Comparison of ENCODE assay signal across 22 cellular contexts in the genomic region with DNA sequence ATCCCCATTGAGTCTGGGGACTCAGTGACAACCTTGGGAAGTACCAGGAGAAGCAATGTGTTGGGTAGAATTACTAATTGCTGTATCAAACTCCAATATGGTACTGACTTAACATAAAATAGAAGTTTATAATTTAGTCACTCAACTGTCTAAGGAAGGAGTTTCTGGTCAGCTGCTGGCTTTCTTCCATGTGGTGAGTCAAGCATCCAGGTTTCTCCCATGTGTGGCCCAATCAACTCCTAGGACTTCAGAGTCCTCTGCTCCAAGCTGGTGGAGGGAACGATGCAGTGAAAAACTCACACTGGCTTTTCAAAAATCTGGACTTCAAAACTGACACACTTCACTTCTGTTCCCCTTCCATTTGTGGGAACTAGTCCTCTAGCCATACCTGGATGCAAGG. TPM values are rescaled to one million over a fixed set of nuclear protein-coding genes. Genes with fewer than 3 reads are reported as not detected.
DNase-seq lines count a peak whose midpoint lies in the region; ATAC-seq, FAIRE-seq and TF ChIP-seq lines count a peak whose summit lies in the region.
"Had no signal": no experiment of that assay in that cellular context is flagged by ENCODE, and none has a peak within 500 bp of the region (broad histone marks: within the 10 kb centered on the region; RNA-seq: fewer than 3 reads in every experiment).

No MANE protein-coding gene starts in this region.

- H2AFZ ChIP-seq in PC-3 (ENCODE audit: low read length): no peak overlapping the region
- no peak overlapping the region for H2AFZ ChIP-seq in H1 (ENCODE audit: low read length)
- H2AFZ ChIP-seq in mesenchymal stem cell (ENCODE audit: low read depth, low read length): no peak overlapping the region
- no peak overlapping the region for H2AFZ ChIP-seq in GM23338
- H2AFZ ChIP-seq: hepatocyte had no signal

- H3K23ac ChIP-seq in H1 (ENCODE audit: insufficient read length): no peak overlapping the region
- no peak overlapping the region for H3K23ac ChIP-seq in mesenchymal stem cell (ENCODE audit: low read length in 2 of 2)

- 80% methylated on average over 1 of the region's 1 CpG; no CpG with 5 or more reads in 1 of the 2 experiments for WGBS in H1 (ENCODE audit: extremely low coverage in 1 of 2, insufficient coverage in 1 of 2, insufficient read length in 1 of 2, insufficient replicate concordance in 2 of 2, low coverage in 1 of 2, low lambda C conversion rate in 2 of 2, missing lambda C conversion rate in 1 of 2), 2 experiments
- no CpG with 5 or more reads among the region's 1 CpG for WGBS in mesenchymal stem cell

- DNase-seq in GM04504 (ENCODE audit: low read depth): peak; percentile 76
- peak; percentile 64 for DNase-seq in PC-3
- peak in 1 of 2 experiments; percentile 17 for DNase-seq in H1 (ENCODE audit: low read depth in 1 of 2, low spot score in 2 of 2)
- peak; percentile 68 for DNase-seq in mesenchymal stem cell
- no peak for DNase-seq in GM23338 (ENCODE audit: low spot score)
- DNase-seq in T-helper 2 cell: no peak
- no peak for DNase-seq in NCI-H146 treated with DMSO at 0.1 percent for 48 hours (lab: John Stamatoyannopoulos, UW; ENCODE audit: unreplicated experiment)
- no peak for DNase-seq in natural killer cell
- DNase-seq: activated CD4-positive, alpha-beta T cell treated with anti-CD3 and anti-CD28 coated beads, Interleukin-2, amount 10 ng/mL, durations not matched to agents 24 days and 14 days; activated CD8-positive, alpha-beta memory T cell treated with anti-CD3 and anti-CD28 coated beads, Interleukin-2, amount 50 U/mL, for 4 hours; activated gamma-delta T cell treated with Interleukin-2 at 50 U/mL for 16 hours; anterior cingulate cortex; cortex of kidney; NCI-H2029 treated with DMSO at 0.1 percent for 48 hours; retina; stimulated activated CD4-positive, alpha-beta T cell treated with anti-CD3 and anti-CD28 coated beads, Interleukin-15, amount 100 ng/mL, for 24 hours; stimulated activated naive CD4-positive, alpha-beta T cell; trophoblast cell had no signal

- H3K4me3 ChIP-seq in PC-3 (ENCODE audit: low read length) (no peak overlapping the region), H1 (ENCODE audit: extremely low read depth in 1 of 4, insufficient read depth in 2 of 4, low read depth in 3 of 4, low read length in 4 of 4) (no peak overlapping the region), mesenchymal stem cell (ENCODE audit: insufficient read depth in 1 of 2, low read depth in 1 of 2, low read length in 2 of 2) (no peak overlapping the region), GM23338 (no peak overlapping the region)
- H3K4me3 ChIP-seq: hepatocyte had no signal

- H3F3A ChIP-seq in PC-3 (ENCODE audit: low read length, unreplicated experiment) (no peaks in the 10 kb centered on the region), GM23338 (replicated peaks; ENCODE audit: low read depth) (no peaks in the 10 kb centered on the region)

- H3K27ac ChIP-seq in PC-3 (ENCODE audit: low read length) (no peak overlapping the region), H1 (ENCODE audit: low read depth, low read length) (no peak overlapping the region), mesenchymal stem cell (ENCODE audit: low read length, poor library complexity, severe bottlenecking) (no peak overlapping the region), GM23338 (ENCODE audit: low read depth) (no peak overlapping the region)
- H3K27ac ChIP-seq: hepatocyte had no signal

- TF ChIP-seq EP300 in H1 (IDR thresholded peaks at IDR 0.05; ENCODE audit: borderline replicate concordance in 1 of 2, low read depth in 2 of 2, low read length in 2 of 2): no peak

- H3K27me3 ChIP-seq in PC-3 (ENCODE audit: low read length) (no peaks in the 10 kb centered on the region), H1 (replicated peaks in 1 of 4; ENCODE audit: control insufficient read depth in 3 of 4, extremely low read depth in 1 of 4, insufficient read depth in 3 of 4, low read length in 3 of 4) (no peaks in the 10 kb centered on the region), mesenchymal stem cell (ENCODE audit: control insufficient read depth in 1 of 2, insufficient read depth in 1 of 2, low read length in 2 of 2) (no peaks in the 10 kb centered on the region), GM23338 (ENCODE audit: insufficient read depth) (no peaks in the 10 kb centered on the region)
- H3K27me3 ChIP-seq: hepatocyte had no signal

- TF ChIP-seq POLR2A in H1 (IDR thresholded peaks at IDR 0.05; ENCODE audit: control extremely low read depth in 1 of 2, low read depth in 2 of 2, low read length in 2 of 2): no peak

- CTCF ChIA-PET in PC-3 (lab: Charles Lee): no interaction called here
- CTCF ChIA-PET in H1 (lab: Charles Lee; ENCODE audit: partially characterized antibody): interaction anchor here (0.5 to 1.3 kb wide), 2 partner anchors 148 to 260 kb away, joined by 4 to 6 read pairs; no protein-coding TSS in a partner anchor

- H3K4me3 Mint-ChIP-seq in GM23338: no peak overlapping the region
- no peak overlapping the region for H3K4me3 Mint-ChIP-seq in natural killer cell
- H3K4me3 Mint-ChIP-seq: activated CD4-positive, alpha-beta T cell treated with anti-CD3 and anti-CD28 coated beads, Interleukin-2, amount 10 ng/mL, durations not matched to agents 24 days and 14 days; mesothelial cell of epicardium; neural crest cell had no signal

- H3K9me2 ChIP-seq in PC-3 (replicated peaks; ENCODE audit: low read length): no peaks in the 10 kb centered on the region
- peaks cover 13% of the 10 kb centered on the region for H3K9me2 ChIP-seq in GM23338 (ENCODE audit: insufficient read depth)

- no peak overlapping the region for H2BK12ac ChIP-seq in H1 (ENCODE audit: low read depth, low read length)
- no peak overlapping the region for H2BK12ac ChIP-seq in mesenchymal stem cell (ENCODE audit: low read length in 2 of 2)

- H2BK5ac ChIP-seq in H1 (ENCODE audit: low read depth, low read length) (no peak overlapping the region), mesenchymal stem cell (ENCODE audit: low read depth, low read length, poor library complexity, severe bottlenecking) (no peak overlapping the region)

- H3K79me2 ChIP-seq in PC-3 (ENCODE audit: low read length) (no peaks in the 10 kb centered on the region), H1 (ENCODE audit: control insufficient read depth in 1 of 2, insufficient read depth in 2 of 2, low read length in 2 of 2) (no peaks in the 10 kb centered on the region), GM23338 (replicated peaks; ENCODE audit: insufficient read depth) (no peaks in the 10 kb centered on the region)
- H3K79me2 ChIP-seq: hepatocyte had no signal

- H3K23me2 ChIP-seq in H1 (ENCODE audit: low read depth, low read length): no peaks in the 10 kb centered on the region

- H3K4me1 Mint-ChIP-seq in GM23338: peaks cover 3% of the 10 kb centered on the region
- H3K4me1 Mint-ChIP-seq in natural killer cell: no peaks in the 10 kb centered on the region
- H3K4me1 Mint-ChIP-seq: activated CD4-positive, alpha-beta T cell treated with anti-CD3 and anti-CD28 coated beads, Interleukin-2, amount 10 ng/mL, durations not matched to agents 24 days and 14 days had no signal

- H3K18ac ChIP-seq in H1 (ENCODE audit: extremely low read depth, low read length): no peak overlapping the region
- H3K18ac ChIP-seq in mesenchymal stem cell (ENCODE audit: low read depth in 1 of 2, low read length in 2 of 2): no peak overlapping the region

- H2BK120ac ChIP-seq in H1 (replicated peaks; ENCODE audit: low read depth, low read length) (no peak overlapping the region), mesenchymal stem cell (ENCODE audit: low read depth, low read length) (no peak overlapping the region)

- 0 out of 3 replicates have a peak, but pooled peaks cover 2% of the 10 kb centered on the region for H3K9me3 Mint-ChIP-seq in GM23338
- H3K9me3 Mint-ChIP-seq in natural killer cell: peaks cover 2 to 3% of the 10 kb centered on the region in 2 donors

- H3K4ac ChIP-seq in H1 (replicated peaks; ENCODE audit: insufficient read length, low read depth, low read length): no peak overlapping the region
- H3K4ac ChIP-seq in mesenchymal stem cell (ENCODE audit: low read depth in 1 of 2, low read length in 2 of 2): no peak overlapping the region

- H3K36me3 Mint-ChIP-seq in GM23338 (ENCODE audit: low read depth) (no peaks in the 10 kb centered on the region), natural killer cell (no peaks in the 10 kb centered on the region)

- ATAC-seq in PC-3: peak; percentile 70
- ATAC-seq in GM23338: no peak
- no peak for ATAC-seq in natural killer cell

- no peak overlapping the region for H3K56ac ChIP-seq in H1 (replicated peaks; ENCODE audit: insufficient read length, low read depth, low read length)

- H4K20me1 ChIP-seq in PC-3 (ENCODE audit: low read length) (no peaks in the 10 kb centered on the region), H1 (replicated peaks in 1 of 2; ENCODE audit: control insufficient read depth in 1 of 2, insufficient read depth in 2 of 2, low read length in 2 of 2) (no peaks in the 10 kb centered on the region), GM23338 (replicated peaks; ENCODE audit: insufficient read depth) (no peaks in the 10 kb centered on the region)

- POLR2A ChIA-PET in PC-3 (lab: Charles Lee; ENCODE audit: unreplicated experiment) (no interaction called here), H1 (lab: Charles Lee; ENCODE audit: partially characterized antibody) (no interaction called here)

- H3K4me1 ChIP-seq in PC-3 (ENCODE audit: insufficient read depth, low read length) (no peaks in the 10 kb centered on the region), H1 (replicated peaks in 1 of 4; ENCODE audit: control insufficient read depth in 3 of 4, insufficient read depth in 4 of 4, low read length in 3 of 4) (no peaks in the 10 kb centered on the region), mesenchymal stem cell (ENCODE audit: control insufficient read depth, insufficient read depth, low read depth, low read length) (peaks cover 5% of the 10 kb centered on the region), GM23338 (ENCODE audit: insufficient read depth) (no peaks in the 10 kb centered on the region)

- H3K4me2 ChIP-seq in PC-3 (ENCODE audit: low read length) (no peak overlapping the region), H1 (ENCODE audit: insufficient read depth in 1 of 2, low read depth in 2 of 2, low read length in 2 of 2) (no peak overlapping the region), mesenchymal stem cell (ENCODE audit: low read length, poor library complexity, severe bottlenecking) (no peak overlapping the region), GM23338 (no peak overlapping the region)
- H3K4me2 ChIP-seq: hepatocyte had no signal

- H2BK20ac ChIP-seq in H1 (ENCODE audit: low read length): no peak overlapping the region

- H2AK5ac ChIP-seq in H1 (ENCODE audit: low read depth, low read length) (no peak overlapping the region), mesenchymal stem cell (ENCODE audit: low read length, severe bottlenecking) (no peak overlapping the region)

- FAIRE-seq in H1 (lab: Jason Lieb, UNC): no peak
- FAIRE-seq: endothelial cell of umbilical vein had no signal

- TF ChIP-seq CTCF in PC-3 (conservative IDR thresholded peaks at IDR 0.05; ENCODE audit: low read depth, low read length) (no peak), H1 (IDR thresholded peaks at IDR 0.05; ENCODE audit: control extremely low read depth in 1 of 3, insufficient read depth in 1 of 3, low read depth in 1 of 3, low read length in 3 of 3) (no peak), GM23338 (conservative IDR thresholded peaks at IDR 0.05; ENCODE audit: low read depth in 2 of 2) (no peak), natural killer cell (IDR thresholded peaks at IDR 0.05) (no peak)

- no peak overlapping the region for H4K8ac ChIP-seq in H1 (ENCODE audit: extremely low read depth, insufficient read depth, low read length)
- H4K8ac ChIP-seq in mesenchymal stem cell (ENCODE audit: low read length): no peak overlapping the region

- H3K9me3 ChIP-seq in PC-3 (ENCODE audit: low read length): no peaks in the 10 kb centered on the region
- no peaks in the 10 kb centered on the region for H3K9me3 ChIP-seq in H1 (ENCODE audit: insufficient read depth in 2 of 2, low read depth in 1 of 2, low read length in 1 of 2)
- no peaks in the 10 kb centered on the region for H3K9me3 ChIP-seq in mesenchymal stem cell (ENCODE audit: control insufficient read depth, low read length)

- H3K27ac Mint-ChIP-seq in GM23338 (no peak overlapping the region), natural killer cell (no peak overlapping the region)
- H3K27ac Mint-ChIP-seq: activated CD4-positive, alpha-beta T cell treated with anti-CD3 and anti-CD28 coated beads, Interleukin-2, amount 10 ng/mL, durations not matched to agents 24 days and 14 days; mesothelial cell of epicardium had no signal

- H2BK15ac ChIP-seq in H1 (ENCODE audit: low read length) (no peak overlapping the region), mesenchymal stem cell (ENCODE audit: low read depth, poor library complexity, severe bottlenecking) (no peak overlapping the region)

- H3K9ac ChIP-seq in PC-3 (ENCODE audit: low read length) (no peak overlapping the region), H1 (replicated peaks in 1 of 4; ENCODE audit: extremely low read depth in 1 of 4, low read depth in 3 of 4, low read length in 3 of 4) (no peak overlapping the region), mesenchymal stem cell (ENCODE audit: low read length) (no peak overlapping the region)

- H4K91ac ChIP-seq in H1 (replicated peaks; ENCODE audit: insufficient read length, low read length) (no peak overlapping the region), mesenchymal stem cell (ENCODE audit: low read length) (no peak overlapping the region)

- no peak for TF ChIP-seq RAD21 in H1 (IDR thresholded peaks at IDR 0.05 in 1 of 2, conservative IDR thresholded peaks at IDR 0.05 in 1 of 2; ENCODE audit: low read depth in 2 of 2, low read length in 2 of 2)

- H3K79me1 ChIP-seq in H1 (ENCODE audit: low read depth, low read length) (no peaks in the 10 kb centered on the region), mesenchymal stem cell (replicated peaks; ENCODE audit: low read length, poor library complexity, severe bottlenecking) (no peaks in the 10 kb centered on the region)

- H3K14ac ChIP-seq in H1 (ENCODE audit: insufficient read length): no peak overlapping the region
- no peak overlapping the region for H3K14ac ChIP-seq in mesenchymal stem cell (ENCODE audit: low read length in 2 of 2)

- H3K36me3 ChIP-seq in PC-3 (ENCODE audit: low read depth, low read length): no peaks in the 10 kb centered on the region
- no peaks in the 10 kb centered on the region for H3K36me3 ChIP-seq in H1 (ENCODE audit: control insufficient read depth in 2 of 4, insufficient read depth in 4 of 4, low read length in 3 of 4)
- H3K36me3 ChIP-seq in mesenchymal stem cell (ENCODE audit: control insufficient read depth in 1 of 2, insufficient read depth in 2 of 2, low read depth in 1 of 2, low read length in 2 of 2): no peaks in the 10 kb centered on the region
- no peaks in the 10 kb centered on the region for H3K36me3 ChIP-seq in GM23338 (ENCODE audit: insufficient read depth)

- H3K27me3 Mint-ChIP-seq in GM23338 (ENCODE audit: insufficient read depth, low read depth, poor library complexity) (no peaks in the 10 kb centered on the region), natural killer cell (ENCODE audit: low read depth in 2 of 2) (no peaks in the 10 kb centered on the region)

- intact Hi-C loops in PC-3 (cut with micrococcal nuclease): no loop called here
- intact Hi-C loops in natural killer cell (cut with micrococcal nuclease): no loop called here

- no peak overlapping the region for H4K5ac ChIP-seq in H1 (ENCODE audit: insufficient read length, low read depth, low read length)

- no TSS peak for BruUV-seq in PC-3 (replicated peaks; lab: Mats Ljungman, UMichigan)

RNA-seq across cellular contexts. Expression of gene WNT5A, which starts 25.2 kb away (rescaled TPM):
- 21.8 and 28.5 TPM in 2 replicates for total RNA-seq in PC-3 (2014; rRNA removed)
- 3.3 and 5.6 TPM in 2 replicates for total RNA-seq in H1 (2021; fragmentation: NEBNext Ultra II Directional; extraction: Animal tissue kit (Norgen Biotek cat#: 25700))
- polyA plus RNA-seq in H1 (2011; rRNA removed): 3.9 and 4.2 TPM in 2 replicates
- 2.8 TPM for polyA plus RNA-seq in H1 (2011; cell fraction: cytosol; rRNA removed)
- 8.1 TPM for polyA plus RNA-seq in H1 (2011; cell fraction: nucleus; rRNA removed)
- polyA plus RNA-seq in H1 (2012, experiment 1 of 2): 2.7 to 4.3 TPM (median 3.2 TPM) in 4 replicates
- 0.49 TPM for polyA plus RNA-seq in H1 (2012, experiment 2 of 2)
- 2.2 TPM for polyA plus RNA-seq in H1 (2013, experiment 1 of 2)
- 2.2 TPM for polyA plus RNA-seq in H1 (2013, experiment 2 of 2)
- 6.5 and 13.0 TPM in 2 replicates for polyA minus RNA-seq in H1 (2011; rRNA and poly(A)+ RNA removed)
- 10.1 TPM for polyA minus RNA-seq in H1 (2011; cell fraction: cytosol; rRNA and poly(A)+ RNA removed)
- 12.2 TPM for polyA minus RNA-seq in H1 (2011; cell fraction: nucleus; rRNA and poly(A)+ RNA removed)
- polyA plus RNA-seq in mesenchymal stem cell (2013, experiment 1 of 2): 239 TPM
- 239 TPM for polyA plus RNA-seq in mesenchymal stem cell (2013, experiment 2 of 2)
- total RNA-seq in GM23338 (2014; rRNA removed; shearing (Covaris generic)): 2.2 and 4.0 TPM in 2 replicates
- 0.53 and 0.82 TPM in 2 replicates for polyA plus RNA-seq in GM23338 (2016; fragmentation: Nextera tagmentation; extraction: Ambion mirVana)
- not detected for total RNA-seq in natural killer cell
- total RNA-seq: activated CD4-positive, alpha-beta T cell treated with anti-CD3 and anti-CD28 coated beads, Interleukin-2, amount 10 ng/mL, durations not matched to agents 24 days and 14 days had no signal

Comparison
In these comparisons a context has a peak if more than half of its experiments do, and no peak if none do; other contexts are left out.
1. DNase-seq: peak in GM04504 (single experiment), PC-3 (single experiment) and mesenchymal stem cell (single experiment); none in GM23338 (single experiment), T-helper 2 cell (0 of 5), NCI-H146 treated with DMSO at 0.1 percent for 48 hours (single experiment) and natural killer cell (single experiment).